In the genomic region with DNA sequence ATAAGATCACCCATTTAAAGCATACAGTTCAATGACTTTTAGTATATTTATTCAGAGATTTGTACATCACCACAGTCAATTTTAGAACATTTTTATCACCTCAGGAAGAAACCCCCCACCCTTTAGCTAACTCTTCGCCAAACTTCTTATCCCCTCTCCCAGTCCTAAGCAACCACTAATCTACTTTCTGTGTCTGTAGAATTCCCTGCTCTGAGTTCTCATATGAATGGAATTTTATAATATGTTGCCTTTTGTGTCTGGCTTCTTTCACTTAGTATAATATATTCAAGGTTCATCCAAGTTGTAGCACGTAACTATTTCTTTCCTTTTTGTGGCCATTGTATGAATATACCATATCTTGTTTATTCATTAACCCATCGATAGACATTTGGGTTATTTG, we compare ENCODE assay signal across 14 cellular contexts. TPM values are rescaled to one million over a fixed set of nuclear protein-coding genes. Genes with fewer than 3 reads are reported as not detected.
DNase-seq lines count a peak whose midpoint lies in the region; ATAC-seq and TF ChIP-seq lines count a peak whose summit lies in the region.
"Had no signal": no experiment of that assay in that cellular context is flagged by ENCODE, and none has a peak within 500 bp of the region (broad histone marks: within the 10 kb centered on the region; RNA-seq: fewer than 3 reads in every experiment).

No MANE protein-coding gene starts in this region.

- H3K27ac ChIP-seq in BLaER1 (no peak overlapping the region), HCT116 (ENCODE audit: low read depth, low read length) (no peak overlapping the region)
- no peak overlapping the region for H3K27ac ChIP-seq in naive thymus-derived CD4-positive, alpha-beta T cell (ENCODE audit: low read depth, low read length)
- H3K27ac ChIP-seq: psoas muscle had no signal

- peaks cover 12% of the 10 kb centered on the region for H3K9me3 Mint-ChIP-seq in activated naive CD8-positive, alpha-beta T cell treated with anti-CD3 and anti-CD28 coated beads, Interleukin-2, amount 50 U/mL, for 24 hours
- H3K9me3 Mint-ChIP-seq in naive thymus-derived CD4-positive, alpha-beta T cell = peaks cover 0 to 19% (median 11%) of the 10 kb centered on the region in 11 donors

- no peak for TF ChIP-seq POLR2A in HCT116 (IDR thresholded peaks at IDR 0.05; ENCODE audit: borderline replicate concordance, extremely low read depth, insufficient read depth, insufficient read length)

- CTCF ChIA-PET in HCT116 (lab: Charles Lee) = no interaction called here
- CTCF ChIA-PET in naive thymus-derived CD4-positive, alpha-beta T cell (lab: Charles Lee) = interaction anchor here (1.0 to 2.0 kb wide), 5 partner anchors 21 to 124 kb away, joined by 4 to 6 read pairs (median 5); no protein-coding TSS in a partner anchor

- peak overlapping the region; percentile 43 for H3K4me3 Mint-ChIP-seq in activated naive CD8-positive, alpha-beta T cell treated with anti-CD3 and anti-CD28 coated beads, Interleukin-2, amount 50 U/mL, for 24 hours
- H3K4me3 Mint-ChIP-seq in naive thymus-derived CD4-positive, alpha-beta T cell = peak overlapping the region; percentile 6 to 69 (median 47)

- peaks cover 59% of the 10 kb centered on the region for H3K36me3 Mint-ChIP-seq in activated naive CD8-positive, alpha-beta T cell treated with anti-CD3 and anti-CD28 coated beads, Interleukin-2, amount 50 U/mL, for 24 hours (ENCODE audit: low read depth)
- H3K36me3 Mint-ChIP-seq in naive thymus-derived CD4-positive, alpha-beta T cell = peaks cover 5 to 56% (median 36%) of the 10 kb centered on the region in 5 donors

- TF ChIP-seq CTCF in HCT116 (IDR thresholded peaks at IDR 0.05 in 2 of 3, conservative IDR thresholded peaks at IDR 0.05 in 1 of 3; ENCODE audit: borderline replicate concordance in 1 of 3, insufficient read depth in 1 of 3, low read depth in 2 of 3, low read length in 2 of 3) = no peak

- POLR2A ChIA-PET in HCT116 (lab: Charles Lee) = no interaction called here
- POLR2A ChIA-PET in naive thymus-derived CD4-positive, alpha-beta T cell (lab: Charles Lee) = interaction anchor here (0.7 to 21.3 kb wide), 8 partner anchors 10 to 191 kb away, joined by 3 to 729 read pairs (median 6); a partner anchor contains a TSS

- H3K4me3 ChIP-seq in BLaER1 = no peak overlapping the region
- no peak overlapping the region for H3K4me3 ChIP-seq in HCT116 (replicated peaks in 1 of 2; ENCODE audit: low read depth in 1 of 2, low read length in 2 of 2)
- H3K4me3 ChIP-seq in naive thymus-derived CD4-positive, alpha-beta T cell (ENCODE audit: low read length) = no peak overlapping the region
- H3K4me3 ChIP-seq: psoas muscle, stomach had no signal

- intact Hi-C loops in HCT116 (cut with micrococcal nuclease) = no loop called here
- intact Hi-C loops in naive thymus-derived CD4-positive, alpha-beta T cell (cut with micrococcal nuclease) = no loop called here

- TF ChIP-seq RAD21 in HCT116 (IDR thresholded peaks at IDR 0.05; ENCODE audit: low read depth) = no peak

- peak overlapping the region; percentile 41 for H3K27ac Mint-ChIP-seq in activated naive CD8-positive, alpha-beta T cell treated with anti-CD3 and anti-CD28 coated beads, Interleukin-2, amount 50 U/mL, for 24 hours
- H3K27ac Mint-ChIP-seq in naive thymus-derived CD4-positive, alpha-beta T cell = peak overlapping the region; percentile 44 to 86 (median 61)

- BruUV-seq in HCT116 (replicated peaks; lab: Mats Ljungman, UMichigan) = TSS peak; percentile 17

- H2AFZ ChIP-seq in HCT116 (ENCODE audit: low read depth, low read length, poor library complexity, severe bottlenecking) = no peak overlapping the region

- H3K27me3 ChIP-seq in BLaER1 = no peaks in the 10 kb centered on the region
- H3K27me3 ChIP-seq in HCT116 (ENCODE audit: insufficient read depth, low read length) = no peaks in the 10 kb centered on the region
- no peaks in the 10 kb centered on the region for H3K27me3 ChIP-seq in naive thymus-derived CD4-positive, alpha-beta T cell (ENCODE audit: control insufficient read depth in 2 of 2, insufficient read depth in 2 of 2, low read length in 2 of 2)
- H3K27me3 ChIP-seq: stomach had no signal

- H3K4me2 ChIP-seq in BLaER1 (peak overlapping the region; percentile 95), HCT116 (ENCODE audit: low read length) (no peak overlapping the region)
- H3K4me2 ChIP-seq: SK-N-SH had no signal

- peaks cover 35% of the 10 kb centered on the region; the same call in 1 of the 2 replicates for H4K20me1 ChIP-seq in BLaER1
- H4K20me1 ChIP-seq in HCT116 (ENCODE audit: insufficient read depth) = no peaks in the 10 kb centered on the region

- DNase-seq in HCT116 (ENCODE audit: low read depth, low spot score) (no peak), GM19238 (ENCODE audit: insufficient read length, low spot score) (no peak), medulla oblongata (ENCODE audit: extremely low spot score) (no peak)
- DNase-seq in activated naive CD8-positive, alpha-beta T cell treated with anti-CD3 and anti-CD28 coated beads, Interleukin-2, amount 50 U/mL, for 24 hours = no peak
- no peak for DNase-seq in naive thymus-derived CD4-positive, alpha-beta T cell
- DNase-seq in stimulated activated CD4-positive, alpha-beta T cell treated with anti-CD3 and anti-CD28 coated beads, Interleukin-15, amount 100 ng/mL, for 24 hours = no peak
- DNase-seq: cortex of kidney; GDM1; psoas muscle; SK-N-SH; stimulated activated CD4-positive, alpha-beta T cell treated with anti-CD3 and anti-CD28 coated beads, Interleukin-4, amount 100 ng/mL, for 24 hours; stomach had no signal

- H3K9ac ChIP-seq in BLaER1 (no peak overlapping the region), HCT116 (ENCODE audit: low read length) (no peak overlapping the region)
- H3K9ac ChIP-seq: SK-N-SH had no signal

- RAD21 ChIA-PET in HCT116 (lab: Charles Lee; ENCODE audit: low non-redundant PET in 1 of 2, low total read pairs in 2 of 2, uncharacterized antibody in 2 of 2, unreplicated experiment in 2 of 2) = no interaction called here

- no peaks in the 10 kb centered on the region for H3K27me3 Mint-ChIP-seq in activated naive CD8-positive, alpha-beta T cell treated with anti-CD3 and anti-CD28 coated beads, Interleukin-2, amount 50 U/mL, for 24 hours
- H3K27me3 Mint-ChIP-seq in naive thymus-derived CD4-positive, alpha-beta T cell = peaks cover 0 to 2% (median 0%) of the 10 kb centered on the region in 5 donors

- H3K4me1 ChIP-seq in BLaER1 (peaks cover 45% of the 10 kb centered on the region), HCT116 (ENCODE audit: control insufficient read depth in 1 of 2, insufficient read depth in 2 of 2, low read length in 2 of 2) (peaks cover 9 to 23% of the 10 kb centered on the region in 2 experiments)
- peaks cover 30 to 37% of the 10 kb centered on the region in 2 donors for H3K4me1 ChIP-seq in naive thymus-derived CD4-positive, alpha-beta T cell (ENCODE audit: control insufficient read depth in 2 of 2, insufficient read depth in 2 of 2, low read length in 2 of 2)

- H3K36me3 ChIP-seq in BLaER1 (peaks cover 73% of the 10 kb centered on the region), HCT116 (ENCODE audit: control insufficient read depth in 1 of 2, insufficient read depth in 2 of 2, low read length in 2 of 2) (peaks cover 3 to 39% of the 10 kb centered on the region in 2 experiments; a peak in 2 of 4 replicates)
- peaks cover 0 to 58% (median 12%) of the 10 kb centered on the region in 3 experiments for H3K36me3 ChIP-seq in naive thymus-derived CD4-positive, alpha-beta T cell (ENCODE audit: control insufficient read depth in 2 of 3, insufficient read depth in 3 of 3, low read length in 3 of 3)

- H3K4me1 Mint-ChIP-seq in activated naive CD8-positive, alpha-beta T cell treated with anti-CD3 and anti-CD28 coated beads, Interleukin-2, amount 50 U/mL, for 24 hours = peaks cover 38% of the 10 kb centered on the region
- H3K4me1 Mint-ChIP-seq in naive thymus-derived CD4-positive, alpha-beta T cell = peaks cover 22 to 65% (median 49%) of the 10 kb centered on the region in 7 donors

- peaks cover 38% of the 10 kb centered on the region; the same call in 1 of the 2 replicates for H3K79me2 ChIP-seq in HCT116 (ENCODE audit: insufficient read depth, low read length)

- ATAC-seq in HCT116 = no peak
- no peak for ATAC-seq in activated naive CD8-positive, alpha-beta T cell treated with anti-CD3 and anti-CD28 coated beads, Interleukin-2, amount 50 U/mL, for 24 hours
- ATAC-seq in naive thymus-derived CD4-positive, alpha-beta T cell = no peak
- ATAC-seq in HG03025 (IDR thresholded peaks at IDR 0.05; ENCODE audit: low FRiP score, unreplicated experiment) = no peak
- ATAC-seq: psoas muscle had no signal

- H3K9me2 ChIP-seq in HCT116 (ENCODE audit: insufficient read depth) = no peaks in the 10 kb centered on the region
- H3K9me2 ChIP-seq: SK-N-SH had no signal

- H3K9me3 ChIP-seq in BLaER1 = peaks cover 19% of the 10 kb centered on the region
- peaks cover 0 to 17% of the 10 kb centered on the region in 2 experiments; a peak in 1 of 4 replicates for H3K9me3 ChIP-seq in HCT116 (ENCODE audit: control insufficient read depth in 1 of 2, insufficient read depth in 1 of 2, low read depth in 1 of 2, low read length in 2 of 2)
- H3K9me3 ChIP-seq in naive thymus-derived CD4-positive, alpha-beta T cell (ENCODE audit: control insufficient read depth in 2 of 3, low read length in 3 of 3) = peaks cover 0 to 11% (median 6%) of the 10 kb centered on the region in 3 experiments

TF ChIP-seq in HCT116, 20 proteins besides CTCF, POLR2A, EP300 and RAD21 (continues in another document):
- TF ChIP-seq EZH2 (IDR thresholded peaks at IDR 0.05) (no peak), JUND (IDR thresholded peaks at IDR 0.05) (no peak)

RNA-seq across cellular contexts. Expression of a gene that starts 3.6 kb away (rescaled TPM):
- total RNA-seq in HCT116 (2021; ENCODE audit: unreplicated experiment) = 61.1 TPM
- polyA plus RNA-seq in HCT116 (2012) = 31.8 and 36.8 TPM in 2 replicates
- total RNA-seq in naive thymus-derived CD4-positive, alpha-beta T cell = 100 to 1,000 TPM; 161 to 286 (median 191) TPM
- 10 to 100 TPM in 1 of 2 donors, 1 to 10 TPM in 1; 6.3 to 19.5 TPM for polyA plus RNA-seq in naive thymus-derived CD4-positive, alpha-beta T cell

RNA-seq across cellular contexts. Expression of a gene that starts 10.7 kb away (rescaled TPM):
- total RNA-seq in HCT116 (2021; ENCODE audit: unreplicated experiment) = 57.8 TPM
- 49.4 and 55.1 TPM in 2 replicates for polyA plus RNA-seq in HCT116 (2012)
- 10 to 100 TPM in 4 of 5 experiments, 1 to 10 TPM in 1; 8.8 to 23.8 (median 15.0) TPM for total RNA-seq in naive thymus-derived CD4-positive, alpha-beta T cell
- polyA plus RNA-seq in naive thymus-derived CD4-positive, alpha-beta T cell = 1 to 10 TPM; 1.1 to 4.9 TPM

RNA-seq across cellular contexts. Expression of a gene that starts 26.4 kb away (rescaled TPM):
- total RNA-seq in HCT116 (2021; ENCODE audit: unreplicated experiment) = 83.0 TPM
- polyA plus RNA-seq in HCT116 (2012) = 94.4 and 117 TPM in 2 replicates
- total RNA-seq in naive thymus-derived CD4-positive, alpha-beta T cell = 100 to 1,000 TPM; 305 to 399 (median 322) TPM
- 10 to 100 TPM; 18.5 to 38.0 TPM for polyA plus RNA-seq in naive thymus-derived CD4-positive, alpha-beta T cell
